ENCODE assay signal across 36 cellular contexts in the genomic region with DNA sequence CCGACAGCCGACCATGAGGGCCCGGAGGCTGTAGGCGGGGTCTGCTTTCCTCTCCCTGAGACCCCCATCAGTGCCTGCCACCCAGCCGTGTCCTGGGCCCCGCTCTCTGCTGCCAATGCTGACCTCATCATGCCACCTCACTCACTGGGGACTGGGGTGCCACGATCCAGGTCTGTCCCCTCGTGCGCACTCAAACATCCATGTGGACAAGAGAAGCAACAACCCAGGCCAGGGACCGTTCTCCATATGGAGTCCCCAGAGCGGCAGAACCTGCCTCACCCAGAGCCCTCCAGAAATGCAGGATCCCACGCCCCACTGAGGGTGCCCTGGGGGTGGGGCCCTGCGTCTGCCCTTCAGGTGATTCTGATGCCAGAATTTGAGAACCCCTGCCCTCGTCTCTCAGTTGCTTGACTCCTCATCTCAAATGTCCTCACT.
"Had no signal": no experiment of that assay in that cellular context is flagged by ENCODE, and none has a peak within 500 bp of the region (broad histone marks: within the 10 kb centered on the region; RNA-seq: fewer than 3 reads in every experiment).

No MANE protein-coding gene starts in this region.

- H3K9me3 ChIP-seq: ascending aorta, Peyer's patch, SK-N-SH had no signal

- H3K36me3 ChIP-seq: ascending aorta, Peyer's patch, SJSA1 had no signal

- H3K4me3 ChIP-seq: ascending aorta, Peyer's patch, SJSA1 had no signal

- DNase-seq: activated CD4-positive, alpha-beta T cell treated with anti-CD3 and anti-CD28 coated beads for 36 hours; activated CD4-positive, alpha-beta T cell treated with anti-CD3 and anti-CD28 coated beads, Interleukin-2, amount 10 ng/mL, durations not matched to agents 7 days and 5 days; activated CD4-positive, alpha-beta T cell treated with anti-CD3 and anti-CD28 coated beads, Interleukin-2, amount 50 U/mL, for 48 hours; activated CD8-positive, alpha-beta memory T cell treated with anti-CD3 and anti-CD28 coated beads, Interleukin-2, amount 50 U/mL, for 4 hours; activated CD8-positive, alpha-beta T cell treated with anti-CD3 and anti-CD28 coated beads, Interleukin-2, amount 10 ng/mL, durations not matched to agents 7 days and 5 days; activated gamma-delta T cell treated with Interleukin-2 at 50 U/mL for 16 hours; activated naive CD4-positive, alpha-beta T cell treated with anti-CD3 and anti-CD28 coated beads, Interleukin-2, amount 10 ng/mL, durations not matched to agents 7 days and 5 days; activated naive CD8-positive, alpha-beta T cell treated with anti-CD3 and anti-CD28 coated beads, Interleukin-2, amount 10 ng/mL, durations not matched to agents 7 days and 5 days; activated T-cell treated with anti-CD3 and anti-CD28 coated beads for 4 hours; activated T-cell treated with anti-CD3 and anti-CD28 coated beads, Interleukin-2, amount 50 U/mL, for 4 hours; amygdala; MM.1S; NCI-H1092 treated with DMSO at 0.1 percent for 48 hours; NCI-H1417; NCI-H146; NCI-H187; NCI-H2029 treated with DMSO at 0.1 percent for 48 hours; NCI-H2107; NCI-H2171; NCI-H510A; NCI-H526; NCI-H748 treated with DMSO at 0.1 percent for 48 hours; NK-92 treated with Interleukin-12 subunit alpha and Interleukin-12 subunit beta, amount 100 ng/mL, for 24 hours; PC-3; RPMI8226; SHP77 treated with DMSO at 0.1 percent for 48 hours; SK-N-SH had no signal

- H3K4me3 Mint-ChIP-seq: activated CD4-positive, alpha-beta T cell treated with anti-CD3 and anti-CD28 coated beads for 36 hours; activated CD4-positive, alpha-beta T cell treated with anti-CD3 and anti-CD28 coated beads, Interleukin-2, amount 10 ng/mL, durations not matched to agents 7 days and 5 days; activated CD8-positive, alpha-beta T cell treated with anti-CD3 and anti-CD28 coated beads, Interleukin-2, amount 10 ng/mL, durations not matched to agents 7 days and 5 days; activated naive CD4-positive, alpha-beta T cell treated with anti-CD3 and anti-CD28 coated beads, Interleukin-2, amount 10 ng/mL, durations not matched to agents 7 days and 5 days; activated naive CD8-positive, alpha-beta T cell treated with anti-CD3 and anti-CD28 coated beads, Interleukin-2, amount 10 ng/mL, durations not matched to agents 7 days and 5 days; activated T-cell treated with anti-CD3 and anti-CD28 coated beads, Interleukin-2, amount 50 U/mL, for 4 hours; activated T-helper 1 cell treated with anti-CD3 and anti-CD28 coated beads, Interleukin-12 subunit alpha, Interleukin-12 subunit beta, Interleukin-2, Interleukin-4 antibody, amounts not matched to agents 30 ng/mL and 10 ng/mL and 1 ng/mL, durations not matched to agents 14 hours and 24 hours and 36 hours; T-helper 1 cell treated with Interleukin-12 subunit alpha and Interleukin-12 subunit beta and Interleukin-4 antibody, amounts not matched to agents 30 μg/mL and 1 μg/mL, for 36 hours; T-helper 2 cell treated with Interferon-gamma antibody and Interleukin-4, amounts not matched to agents 5 μg/mL and 100 μg/mL, for 36 hours; WTC11 had no signal

- ATAC-seq: activated CD4-positive, alpha-beta T cell treated with anti-CD3 and anti-CD28 coated beads for 36 hours; activated CD4-positive, CD25-positive, alpha-beta regulatory T cell treated with anti-CD3 and anti-CD28 coated beads, Interleukin-2, amount 50 U/mL, for 24 hours; activated CD8-positive, alpha-beta T cell treated with anti-CD3 and anti-CD28 coated beads, Interleukin-2, amount 10 ng/mL, durations not matched to agents 7 days and 5 days; activated T-cell treated with anti-CD3 and anti-CD28 coated beads, Interleukin-2, amount 50 U/mL, for 4 hours; PC-3; WTC11 had no signal

- H3K27ac Mint-ChIP-seq: activated CD4-positive, alpha-beta T cell treated with anti-CD3 and anti-CD28 coated beads for 36 hours; activated CD4-positive, alpha-beta T cell treated with anti-CD3 and anti-CD28 coated beads, Interleukin-2, amount 10 ng/mL, durations not matched to agents 7 days and 5 days; activated CD8-positive, alpha-beta T cell treated with anti-CD3 and anti-CD28 coated beads, Interleukin-2, amount 10 ng/mL, durations not matched to agents 7 days and 5 days; activated naive CD4-positive, alpha-beta T cell treated with anti-CD3 and anti-CD28 coated beads, Interleukin-2, amount 10 ng/mL, durations not matched to agents 7 days and 5 days; activated naive CD8-positive, alpha-beta T cell treated with anti-CD3 and anti-CD28 coated beads, Interleukin-2, amount 10 ng/mL, durations not matched to agents 7 days and 5 days; activated T-helper 1 cell treated with anti-CD3 and anti-CD28 coated beads, Interleukin-12 subunit alpha, Interleukin-12 subunit beta, Interleukin-2, Interleukin-4 antibody, amounts not matched to agents 30 ng/mL and 10 ng/mL and 1 ng/mL, durations not matched to agents 14 hours and 24 hours and 36 hours; T-helper 1 cell treated with Interleukin-12 subunit alpha and Interleukin-12 subunit beta and Interleukin-4 antibody, amounts not matched to agents 30 μg/mL and 1 μg/mL, for 36 hours; T-helper 2 cell treated with Interferon-gamma antibody and Interleukin-4, amounts not matched to agents 5 μg/mL and 100 μg/mL, for 36 hours; WTC11 had no signal

- H3K36me3 Mint-ChIP-seq: activated naive CD4-positive, alpha-beta T cell treated with anti-CD3 and anti-CD28 coated beads, Interleukin-2, amount 10 ng/mL, durations not matched to agents 7 days and 5 days; activated naive CD8-positive, alpha-beta T cell treated with anti-CD3 and anti-CD28 coated beads, Interleukin-2, amount 10 ng/mL, durations not matched to agents 7 days and 5 days; WTC11 had no signal

- H3K27me3 ChIP-seq: ascending aorta, Peyer's patch, SJSA1 had no signal

- H3K4me1 ChIP-seq: ascending aorta, Peyer's patch, SJSA1 had no signal

- H3K4me1 Mint-ChIP-seq: activated CD4-positive, alpha-beta T cell treated with anti-CD3 and anti-CD28 coated beads for 36 hours; activated CD4-positive, alpha-beta T cell treated with anti-CD3 and anti-CD28 coated beads, Interleukin-2, amount 10 ng/mL, durations not matched to agents 7 days and 5 days; activated naive CD4-positive, alpha-beta T cell treated with anti-CD3 and anti-CD28 coated beads, Interleukin-2, amount 10 ng/mL, durations not matched to agents 7 days and 5 days; activated naive CD8-positive, alpha-beta T cell treated with anti-CD3 and anti-CD28 coated beads, Interleukin-2, amount 10 ng/mL, durations not matched to agents 7 days and 5 days had no signal

- H3K27ac ChIP-seq: ascending aorta, KMS-11, Peyer's patch, SJSA1 had no signal

- H3K27me3 Mint-ChIP-seq: activated CD4-positive, alpha-beta T cell treated with anti-CD3 and anti-CD28 coated beads, Interleukin-2, amount 10 ng/mL, durations not matched to agents 7 days and 5 days; activated naive CD4-positive, alpha-beta T cell treated with anti-CD3 and anti-CD28 coated beads, Interleukin-2, amount 10 ng/mL, durations not matched to agents 7 days and 5 days; activated naive CD8-positive, alpha-beta T cell treated with anti-CD3 and anti-CD28 coated beads, Interleukin-2, amount 10 ng/mL, durations not matched to agents 7 days and 5 days had no signal

- H3K9me3 Mint-ChIP-seq: activated CD4-positive, alpha-beta T cell treated with anti-CD3 and anti-CD28 coated beads, Interleukin-2, amount 10 ng/mL, durations not matched to agents 7 days and 5 days; activated T-cell treated with anti-CD3 and anti-CD28 coated beads, Interleukin-2, amount 50 U/mL, for 4 hours; activated T-helper 1 cell treated with anti-CD3 and anti-CD28 coated beads, Interleukin-12 subunit alpha, Interleukin-12 subunit beta, Interleukin-2, Interleukin-4 antibody, amounts not matched to agents 30 ng/mL and 10 ng/mL and 1 ng/mL, durations not matched to agents 14 hours and 24 hours and 36 hours; T-helper 1 cell treated with Interleukin-12 subunit alpha and Interleukin-12 subunit beta and Interleukin-4 antibody, amounts not matched to agents 30 μg/mL and 1 μg/mL, for 36 hours; T-helper 2 cell treated with Interferon-gamma antibody and Interleukin-4, amounts not matched to agents 5 μg/mL and 100 μg/mL, for 36 hours; WTC11 had no signal
